ENCODE assay signal across 30 cellular contexts in the genomic region with DNA sequence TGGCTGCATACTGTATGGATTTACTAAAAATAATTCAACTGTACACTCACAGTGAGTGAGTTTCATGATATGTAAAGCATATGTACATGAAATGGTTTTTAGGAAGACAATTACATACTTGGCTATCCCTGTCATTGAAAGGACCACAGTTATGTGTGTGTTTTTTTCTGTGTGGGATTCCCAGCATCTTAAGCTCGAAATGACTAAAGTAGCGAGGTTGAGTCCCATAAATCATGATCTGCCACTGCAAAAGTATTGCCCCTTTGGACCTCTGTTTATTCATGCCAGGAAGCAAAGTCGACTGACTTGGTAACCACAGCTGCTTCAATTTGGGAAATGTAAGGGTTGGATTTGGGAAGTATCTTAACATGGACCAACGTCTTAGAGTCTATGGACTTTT. TPM values are rescaled to one million over a fixed set of nuclear protein-coding genes. Genes with fewer than 3 reads are reported as not detected.
A peak's percentile ranks its signal among the peaks of the same experiment; 100 is the strongest.
DNase-seq lines count a peak whose midpoint lies in the region; ATAC-seq, FAIRE-seq and TF ChIP-seq lines count a peak whose summit lies in the region.
"Had no signal": no experiment of that assay in that cellular context is flagged by ENCODE, and none has a peak within 500 bp of the region (broad histone marks: within the 10 kb centered on the region; RNA-seq: fewer than 3 reads in every experiment).

No MANE protein-coding gene starts in this region.

- no peaks in the 10 kb centered on the region for H3K9me3 ChIP-seq in RWPE2 (ENCODE audit: severe bottlenecking)
- H3K9me3 ChIP-seq: BLaER1, MG63, SJSA1 had no signal

- no peak overlapping the region for H4K8ac ChIP-seq in mesendoderm (ENCODE audit: low read depth, low read length)

- H3K79me2 ChIP-seq in mesendoderm (ENCODE audit: control insufficient read depth, insufficient read depth, low read length), result no peaks in the 10 kb centered on the region

- H3K4me3 ChIP-seq in RWPE2 (ENCODE audit: severe bottlenecking) (no peak overlapping the region), mesendoderm (ENCODE audit: low read length) (no peak overlapping the region)
- H3K4me3 ChIP-seq: BLaER1, GM12878, MG63, SJSA1 had no signal

- H2BK5ac ChIP-seq in mesendoderm (ENCODE audit: low read length), result no peak overlapping the region

- no peaks in the 10 kb centered on the region for H3K79me1 ChIP-seq in mesendoderm (ENCODE audit: low read length)

- no peak overlapping the region for H3K4me2 ChIP-seq in mesendoderm (ENCODE audit: low read length)
- H3K4me2 ChIP-seq: BLaER1 had no signal

- H3K23ac ChIP-seq in mesendoderm (ENCODE audit: low read length), result no peak overlapping the region

- POLR2A ChIA-PET in HEK293T (lab: Yijun Ruan, JAX), result interaction anchor here (0.6 kb wide), 1 partner anchor 23 kb away, joined by 3 read pairs; no protein-coding TSS in a partner anchor

- CTCF ChIA-PET in HEK293T (lab: Yijun Ruan, JAX), result interaction anchor here (1.0 kb wide), 1 partner anchor 94 kb away, joined by 3 read pairs; no protein-coding TSS in a partner anchor

- no peak overlapping the region for H2AK5ac ChIP-seq in mesendoderm (ENCODE audit: low read length)

- no peak overlapping the region for H3K27ac ChIP-seq in RWPE2 (ENCODE audit: poor library complexity, severe bottlenecking)
- H3K27ac ChIP-seq in mesendoderm (ENCODE audit: low read depth, low read length), result no peak overlapping the region
- H3K27ac ChIP-seq: 22Rv1, BLaER1, SJSA1 had no signal

- H3K4me1 ChIP-seq in RWPE2 (ENCODE audit: insufficient read depth, poor library complexity, severe bottlenecking) (peaks cover 10% of the 10 kb centered on the region), mesendoderm (ENCODE audit: control insufficient read depth, low read depth, low read length) (peaks cover 2% of the 10 kb centered on the region)
- H3K4me1 ChIP-seq: SJSA1 had no signal

- WGBS in mesendoderm (ENCODE audit: extremely low coverage, insufficient coverage, low lambda C conversion rate), result no CpG with 5 or more reads among the region's 4 CpGs

- no peak for FAIRE-seq in frontal cortex (lab: Jason Lieb, UNC)
- FAIRE-seq: D721Med, GM12878, RCC 7860 had no signal

- no peak overlapping the region for H3K18ac ChIP-seq in mesendoderm (ENCODE audit: low read length)

- no peak overlapping the region for H3K9ac ChIP-seq in mesendoderm (ENCODE audit: low read length)
- H3K9ac ChIP-seq: BLaER1 had no signal

- no peaks in the 10 kb centered on the region for H3K36me3 ChIP-seq in RWPE2 (ENCODE audit: low read depth)
- no peaks in the 10 kb centered on the region for H3K36me3 ChIP-seq in mesendoderm (ENCODE audit: control insufficient read depth, insufficient read depth, low read length)
- H3K36me3 ChIP-seq: BLaER1, MG63, SJSA1 had no signal

- peak overlapping the region; percentile 28 for H2BK120ac ChIP-seq in mesendoderm (ENCODE audit: low read depth, low read length)

- no peak for ATAC-seq in RWPE2 (ENCODE audit: low read depth)
- ATAC-seq in GM18520 (IDR thresholded peaks at IDR 0.05; ENCODE audit: unreplicated experiment), result no peak
- ATAC-seq: GM12878 had no signal

- H3K56ac ChIP-seq in mesendoderm (ENCODE audit: low read length), result no peak overlapping the region

- peak; percentile 15 for DNase-seq in A172 (ENCODE audit: low spot score)
- DNase-seq in HEK293T (ENCODE audit: extremely low spot score), result no peak
- DNase-seq in RWPE2 (ENCODE audit: low spot score), result peak; percentile 8
- no peak for DNase-seq in mesendoderm
- DNase-seq in CD1c-positive myeloid dendritic cell (ENCODE audit: extremely low spot score), result no peak
- DNase-seq in UCSD-AML1 (lab: John Stamatoyannopoulos, UW; ENCODE audit: unreplicated experiment), result no peak
- no peak for DNase-seq in frontal cortex (ENCODE audit: low spot score in 2 of 2)
- DNase-seq: ACHN; CD4-positive, alpha-beta T cell; EL; GDM1; KBM-7; MG63; NCI-H1105 treated with DMSO at 0.1 percent for 48 hours; NCI-H146; NCI-H1930; NCI-H2107; NCI-H524 treated with DMSO at 0.1 percent for 48 hours; NCI-H774; Right ventricle myocardium superior had no signal

- no peak overlapping the region for H2BK15ac ChIP-seq in mesendoderm (replicated peaks; ENCODE audit: low read depth)

- TF ChIP-seq CTCF in RWPE2 (IDR thresholded peaks at IDR 0.05; ENCODE audit: poor library complexity, severe bottlenecking), result no peak

- no peak overlapping the region for H3K4ac ChIP-seq in mesendoderm (ENCODE audit: low read depth, low read length)

- no peaks in the 10 kb centered on the region for H3K27me3 ChIP-seq in RWPE2 (ENCODE audit: insufficient read depth, poor library complexity, severe bottlenecking)
- no peaks in the 10 kb centered on the region for H3K27me3 ChIP-seq in mesendoderm (ENCODE audit: insufficient read depth, low read length, poor library complexity)
- H3K27me3 ChIP-seq: BLaER1, SJSA1 had no signal

- H4K5ac ChIP-seq in mesendoderm (ENCODE audit: low read length), result no peak overlapping the region

TF ChIP-seq in HEK293T, 16 proteins besides CTCF, POLR2A, EP300 and RAD21:
- TF ChIP-seq, protein P1, sequence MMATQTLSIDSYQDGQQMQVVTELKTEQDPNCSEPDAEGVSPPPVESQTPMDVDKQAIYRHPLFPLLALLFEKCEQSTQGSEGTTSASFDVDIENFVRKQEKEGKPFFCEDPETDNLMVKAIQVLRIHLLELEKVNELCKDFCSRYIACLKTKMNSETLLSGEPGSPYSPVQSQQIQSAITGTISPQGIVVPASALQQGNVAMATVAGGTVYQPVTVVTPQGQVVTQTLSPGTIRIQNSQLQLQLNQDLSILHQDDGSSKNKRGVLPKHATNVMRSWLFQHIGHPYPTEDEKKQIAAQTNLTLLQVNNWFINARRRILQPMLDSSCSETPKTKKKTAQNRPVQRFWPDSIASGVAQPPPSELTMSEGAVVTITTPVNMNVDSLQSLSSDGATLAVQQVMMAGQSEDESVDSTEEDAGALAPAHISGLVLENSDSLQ (IDR thresholded peaks at IDR 0.05), result peak; percentile 78
- no peak for TF ChIP-seq ARNT (IDR thresholded peaks at IDR 0.05)

RNA-seq across cellular contexts. Expression of a gene that starts 5.5 kb away (rescaled TPM):
- total RNA-seq in A172 (2014; rRNA removed; shearing (Covaris generic)), result 0.02 TPM in 1 of 2 replicates, not detected in the other
- polyA plus RNA-seq in mesendoderm (2013, experiment 1 of 2), result 92.3 TPM
- 94.0 TPM for polyA plus RNA-seq in mesendoderm (2013, experiment 2 of 2)
- total RNA-seq in frontal cortex, result 0.41 TPM
- total RNA-seq: H4, HT1080, LHCN-M2 had no signal

RNA-seq across cellular contexts. Expression of a gene that starts 39.7 kb away (rescaled TPM):
- total RNA-seq in A172 (2014; rRNA removed; shearing (Covaris generic)), result 16.3 and 19.5 TPM in 2 replicates
- 2.2 TPM for polyA plus RNA-seq in mesendoderm (2013, experiment 1 of 2)
- 2.3 TPM for polyA plus RNA-seq in mesendoderm (2013, experiment 2 of 2)
- 242 TPM for total RNA-seq in frontal cortex

Comparison
In these comparisons a context has a peak if more than half of its experiments do, and no peak if none do; other contexts are left out.
1. DNase-seq: peak in A172 (single experiment) and RWPE2 (single experiment); none in HEK293T (single experiment), mesendoderm (single experiment), CD1c-positive myeloid dendritic cell (single experiment), UCSD-AML1 (single experiment) and frontal cortex (0 of 2).
2. RNA of a gene that starts 39.7 kb away (total RNA-seq): 242 TPM in frontal cortex (single experiment); 16.3 to 19.5 TPM in A172; every median in the first group is over 10 times any median in the second.